8 cellular contexts compared by ENCODE assay signal in the genomic region with DNA sequence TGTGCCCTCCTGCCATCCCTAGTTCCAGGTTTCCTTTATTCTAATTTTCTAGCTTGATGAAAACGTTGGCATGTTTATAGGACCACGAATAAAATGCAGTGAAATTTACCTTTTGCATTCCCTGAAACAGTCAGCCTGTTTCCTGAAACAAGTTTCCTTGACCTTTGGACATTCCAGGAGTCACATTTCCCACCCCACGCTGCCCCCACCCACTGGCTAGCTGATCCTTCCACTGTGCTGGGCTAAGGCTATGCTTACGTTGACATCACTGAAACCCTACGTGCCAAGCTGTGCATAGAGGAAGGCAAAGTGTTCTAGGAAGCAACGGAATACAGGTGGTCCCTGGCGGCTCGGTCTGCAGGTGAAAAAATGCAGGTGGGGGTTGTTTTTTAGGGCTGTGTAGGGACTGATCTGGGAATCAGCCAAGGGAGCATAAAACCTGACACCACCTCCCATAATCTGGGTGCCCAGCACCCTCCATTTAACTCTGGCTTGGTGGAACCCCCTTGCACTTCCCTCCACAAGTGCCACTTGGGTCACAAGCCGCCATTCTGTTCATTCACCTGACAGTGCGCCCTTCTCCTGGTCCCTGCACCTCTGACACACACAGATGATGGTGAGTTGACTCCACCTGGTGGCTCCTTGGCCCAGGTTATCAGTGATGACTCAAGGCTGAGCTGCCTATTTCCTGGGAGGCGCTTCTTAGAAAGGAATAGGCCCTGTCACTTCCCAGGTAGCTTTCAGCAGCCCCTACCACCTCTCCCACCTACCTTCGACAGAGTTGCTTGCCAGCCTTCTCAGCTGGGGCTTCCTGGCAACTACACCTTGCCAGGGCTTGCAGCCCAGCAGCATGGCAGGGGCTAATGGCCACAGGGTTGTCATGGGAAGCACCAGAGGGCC.
DNase-seq lines count a peak whose midpoint lies in the region; ATAC-seq, FAIRE-seq and TF ChIP-seq lines count a peak whose summit lies in the region.

No MANE protein-coding gene starts in this region.

- H3K9me3 ChIP-seq in body of pancreas: no peaks in the 10 kb centered on the region

- peak; percentile 28 for TF ChIP-seq CTCF in D721Med (IDR thresholded peaks at IDR 0.05; ENCODE audit: insufficient read depth, missing control alignments)
- TF ChIP-seq CTCF in body of pancreas (IDR thresholded peaks at IDR 0.05): peak in 4 of 7 experiments; percentile 42 to 56 (median 44)
- no peak for TF ChIP-seq CTCF in mesothelial cell of epicardium (IDR thresholded peaks at IDR 0.05; ENCODE audit: unreplicated experiment)

- no peaks in the 10 kb centered on the region for H3K4me1 ChIP-seq in body of pancreas

- H3K27ac ChIP-seq in body of pancreas: no peak overlapping the region

- H3K27me3 Mint-ChIP-seq in mesothelial cell of epicardium (ENCODE audit: low read depth): no peaks in the 10 kb centered on the region

- no peak overlapping the region for H3K4me3 Mint-ChIP-seq in mesothelial cell of epicardium

- DNase-seq in D721Med (ENCODE audit: insufficient read length, low spot score) (no peak), NCI-H2196 treated with DMSO at 0.1 percent for 48 hours (lab: John Stamatoyannopoulos, UW; ENCODE audit: unreplicated experiment) (peak; percentile 21), body of pancreas (peak; percentile 38 to 67 (median 60)), renal cortical epithelial cell (ENCODE audit: low read depth) (peak; percentile 53), mesothelial cell of epicardium (ENCODE audit: low spot score in 2 of 2, unreplicated experiment in 2 of 2) (no peak)

- no peak for FAIRE-seq in D721Med (lab: Jason Lieb, UNC)

- no peaks in the 10 kb centered on the region for H3K4me1 Mint-ChIP-seq in mesothelial cell of epicardium

- H3K36me3 Mint-ChIP-seq in mesothelial cell of epicardium: no peaks in the 10 kb centered on the region

- peaks cover 6% of the 10 kb centered on the region for H3K9me3 Mint-ChIP-seq in mesothelial cell of epicardium

- TF ChIP-seq POLR2A in body of pancreas (IDR thresholded peaks at IDR 0.05): no peak

- H3K4me3 ChIP-seq in body of pancreas: no peak overlapping the region

- H3K27ac Mint-ChIP-seq in mesothelial cell of epicardium: no peak overlapping the region

- H3K36me3 ChIP-seq in body of pancreas (replicated peaks in 1 of 2; ENCODE audit: insufficient read depth in 1 of 2, low read depth in 2 of 2): no peaks in the 10 kb centered on the region

- 40% methylated on average over 12 of the region's 12 CpGs for WGBS in body of pancreas, 2 donors

- intact Hi-C loops in body of pancreas (cut with DNase I): loop anchor here (10.0 kb wide), 1 partner anchor 172 kb away; no protein-coding TSS in a partner anchor

- ATAC-seq in GM19467 (IDR thresholded peaks at IDR 0.05; ENCODE audit: unreplicated experiment) (peak; percentile 56), body of pancreas (peak; percentile 67), GM21381 (IDR thresholded peaks at IDR 0.05; ENCODE audit: unreplicated experiment) (no peak), HG02981 (IDR thresholded peaks at IDR 0.05; ENCODE audit: unreplicated experiment) (no peak)

- H3K27me3 ChIP-seq in body of pancreas: no peaks in the 10 kb centered on the region

Comparison
In these comparisons a context has a peak if more than half of its experiments do, and no peak if none do; other contexts are left out.
1. DNase-seq: peak in NCI-H2196 treated with DMSO at 0.1 percent for 48 hours (single experiment), body of pancreas (4 of 4) and renal cortical epithelial cell (single experiment); none in D721Med (single experiment) and mesothelial cell of epicardium (0 of 2).
2. ATAC-seq: peak in GM19467 (single experiment) and body of pancreas (single experiment); none in GM21381 (single experiment) and HG02981 (single experiment).